ENCODE assay signal across 8 cellular contexts in genomic region chr11:44305643-44306468, GRCh38. TPM values are rescaled to one million over a fixed set of nuclear protein-coding genes. Genes with fewer than 3 reads are reported as not detected.
DNase-seq lines count a peak whose midpoint lies in the region; TF ChIP-seq lines count a peak whose summit lies in the region.

No MANE protein-coding gene starts in this region.

- H3K9me3 Mint-ChIP-seq in nephron: no peaks in the 10 kb centered on the region

- no peak for DNase-seq in AG04449 (ENCODE audit: low read depth, low spot score)
- no peak for DNase-seq in Karpas-422
- peak; percentile 33 for DNase-seq in dermis blood vessel endothelial cell
- no peak for DNase-seq in SW 1271 (lab: John Stamatoyannopoulos, UW)
- DNase-seq in epidermal melanocyte (ENCODE audit: insufficient read length, low spot score): no peak
- DNase-seq in anterior cingulate cortex (lab: John Stamatoyannopoulos, UW): no peak
- DNase-seq in NCI-H1694 (lab: John Stamatoyannopoulos, UW): no peak

- H3K79me2 ChIP-seq in Karpas-422 (ENCODE audit: low read length): no peaks in the 10 kb centered on the region

- H3K27me3 Mint-ChIP-seq in nephron (ENCODE audit: low read depth): peaks cover 100% of the 10 kb centered on the region

- H3K4me1 Mint-ChIP-seq in nephron: peaks cover 39% of the 10 kb centered on the region

- TF ChIP-seq CTCF in AG04449 (IDR thresholded peaks at IDR 0.05; ENCODE audit: insufficient read depth, low read length, missing control alignments): no peak
- no peak for TF ChIP-seq CTCF in nephron (IDR thresholded peaks at IDR 0.05; ENCODE audit: unreplicated experiment in 3 of 3)

- H3K4me2 ChIP-seq in Karpas-422 (ENCODE audit: low read depth, low read length, poor library complexity, severe bottlenecking): peak overlapping the region; percentile 17

- POLR2A ChIA-PET in AG04449 (lab: Yijun Ruan, JAX): no interaction called here

- peaks cover 14% of the 10 kb centered on the region for H3K36me3 Mint-ChIP-seq in nephron (ENCODE audit: low read depth)

- H3K4me3 ChIP-seq in AG04449 (ENCODE audit: low read depth, low read length) (peak overlapping the region; percentile 52), Karpas-422 (ENCODE audit: low read length) (peak overlapping the region; percentile 15; the same call in 1 of the 2 replicates)

- CTCF ChIA-PET in AG04449 (lab: Yijun Ruan, JAX): interaction anchor here (1.0 to 1.5 kb wide), 3 partner anchors 17 to 212 kb away, joined by 3 to 4 read pairs (median 3); no protein-coding TSS in a partner anchor

- no peak overlapping the region for H3K9ac ChIP-seq in Karpas-422 (ENCODE audit: low read length)

- no peaks in the 10 kb centered on the region for H4K20me1 ChIP-seq in Karpas-422 (ENCODE audit: insufficient read depth, low read depth, low read length)

- H3K27ac ChIP-seq in Karpas-422 (ENCODE audit: low read length): no peak overlapping the region

- no peaks in the 10 kb centered on the region for H3K9me2 ChIP-seq in Karpas-422 (replicated peaks; ENCODE audit: insufficient read depth, low read length)

- H3K27ac Mint-ChIP-seq in nephron: peak overlapping the region; percentile 62 to 78 (median 74)

- H3K4me3 Mint-ChIP-seq in nephron: peak overlapping the region; percentile 69 to 86 (median 81)

- H3K4me1 ChIP-seq in Karpas-422 (ENCODE audit: low read length): no peaks in the 10 kb centered on the region

- H3K9me3 ChIP-seq in Karpas-422 (ENCODE audit: low read length): no peaks in the 10 kb centered on the region

- H3K36me3 ChIP-seq in Karpas-422 (ENCODE audit: insufficient read depth, low read length): no peaks in the 10 kb centered on the region

- H2AFZ ChIP-seq in Karpas-422 (ENCODE audit: low read length): no peak overlapping the region

- no peaks in the 10 kb centered on the region for H3K27me3 ChIP-seq in Karpas-422 (ENCODE audit: low read length)

RNA-seq across cellular contexts. Expression of gene ALX4, which starts 4.1 kb away (rescaled TPM):
- not detected in 2 replicates for total RNA-seq in Karpas-422 (2014; rRNA removed; shearing (Covaris generic); ENCODE audit: low replicate concordance)
- total RNA-seq in dermis blood vessel endothelial cell: not detected in 2 replicates
